In the genomic region with DNA sequence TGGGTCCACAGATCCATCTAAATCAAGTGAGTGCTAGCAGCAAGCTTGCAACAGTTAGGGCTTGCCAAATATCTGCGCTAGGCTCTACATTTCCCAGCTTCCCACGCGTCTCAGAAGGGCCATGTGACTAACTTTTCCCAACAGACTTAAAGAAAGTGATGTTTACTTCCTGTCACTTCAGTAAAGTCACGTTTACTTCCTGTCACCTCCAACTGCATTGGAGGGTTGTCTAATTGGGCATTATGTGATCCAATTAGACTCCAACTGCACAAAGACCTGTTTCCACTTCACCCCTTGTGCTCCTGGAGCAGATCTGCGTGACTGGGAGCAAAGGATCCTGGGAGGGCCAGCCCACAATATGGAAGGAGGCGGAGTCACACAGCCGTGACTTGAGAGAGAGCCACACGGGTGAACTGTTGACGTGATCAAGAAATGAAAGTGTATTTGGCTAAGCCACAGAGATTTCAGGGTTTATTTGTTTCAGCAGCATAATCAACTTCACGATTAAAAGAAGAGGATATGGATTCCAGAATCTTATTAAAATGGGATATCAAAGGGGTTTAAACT, we compare ENCODE assay signal across 17 cellular contexts.
A peak's percentile ranks its signal among the peaks of the same experiment; 100 is the strongest.
DNase-seq lines count a peak whose midpoint lies in the region; ATAC-seq and TF ChIP-seq lines count a peak whose summit lies in the region.
"Had no signal": no experiment of that assay in that cellular context is flagged by ENCODE, and none has a peak within 500 bp of the region (broad histone marks: within the 10 kb centered on the region; RNA-seq: fewer than 3 reads in every experiment).

No MANE protein-coding gene starts in this region.

- TF ChIP-seq CTCF in PC-3 (conservative IDR thresholded peaks at IDR 0.05; ENCODE audit: low read depth, low read length), result no peak
- no peak for TF ChIP-seq CTCF in osteoblast (IDR thresholded peaks at IDR 0.05; ENCODE audit: extremely low read depth, low read depth, low read length)
- TF ChIP-seq CTCF in heart left ventricle (IDR thresholded peaks at IDR 0.05), result no peak

- DNase-seq in H4 (ENCODE audit: low spot score), result peak; percentile 40
- DNase-seq in M059J (ENCODE audit: low read depth), result peak; percentile 16
- DNase-seq in PC-3, result no peak
- DNase-seq in osteoblast (ENCODE audit: insufficient read length, low spot score, missing footprints), result peak; percentile 23
- no peak for DNase-seq in stimulated activated CD4-positive, alpha-beta T cell treated with anti-CD3 and anti-CD28 coated beads, Interleukin-1b, Interleukin-23, amount 100 ng/mL, for 48 hours
- no peak for DNase-seq in left ventricle myocardium superior
- DNase-seq in NK-92 treated with Interleukin-12 subunit alpha and Interleukin-12 subunit beta, amount 100 ng/mL, for 24 hours (lab: John Stamatoyannopoulos, UW), result no peak
- no peak for DNase-seq in heart left ventricle
- DNase-seq: CD4-positive, CD25-positive, alpha-beta regulatory T cell; DMS79; GM23248; KG1; MG63; NCI-H1105 treated with DMSO at 0.1 percent for 48 hours; NCI-H1694 treated with DMSO at 0.1 percent for 48 hours; NCI-H748 treated with DMSO at 0.1 percent for 48 hours; SJCRH30 had no signal

- H3K4me3 ChIP-seq in PC-3 (ENCODE audit: low read length) (no peak overlapping the region), osteoblast (ENCODE audit: insufficient read depth, low read length) (no peak overlapping the region), heart left ventricle (no peak overlapping the region)
- H3K4me3 ChIP-seq: GM23248, MG63, SJCRH30 had no signal

- H3F3A ChIP-seq in PC-3 (ENCODE audit: low read length, unreplicated experiment), result no peaks in the 10 kb centered on the region

- TF ChIP-seq POLR2A in heart left ventricle (IDR thresholded peaks at IDR 0.05), result no peak

- H4K20me1 ChIP-seq in PC-3 (ENCODE audit: low read length), result no peaks in the 10 kb centered on the region
- H4K20me1 ChIP-seq in osteoblast (ENCODE audit: insufficient read depth, low read length), result no peaks in the 10 kb centered on the region

- 85 to 88% (median 87%) methylated on average over 10 of the region's 10 CpGs for WGBS in heart left ventricle, 4 donors

- POLR2A ChIA-PET in PC-3 (lab: Charles Lee; ENCODE audit: unreplicated experiment), result interaction anchor here (0.6 kb wide), 1 partner anchor 107 kb away, joined by 3 read pairs; no protein-coding TSS in a partner anchor

- no peaks in the 10 kb centered on the region for H3K27me3 ChIP-seq in PC-3 (ENCODE audit: low read length)
- H3K27me3 ChIP-seq in osteoblast (ENCODE audit: insufficient read depth, low read length), result no peaks in the 10 kb centered on the region
- H3K27me3 ChIP-seq in heart left ventricle, result no peaks in the 10 kb centered on the region
- H3K27me3 ChIP-seq: MG63, SJCRH30 had no signal

- H2AFZ ChIP-seq in PC-3 (ENCODE audit: low read length), result peak overlapping the region; percentile 28; the same call in 1 of the 2 replicates
- no peak overlapping the region for H2AFZ ChIP-seq in osteoblast (ENCODE audit: low read length)
- H2AFZ ChIP-seq: GM23248 had no signal

- no TSS peak for BruUV-seq in PC-3 (replicated peaks; lab: Mats Ljungman, UMichigan)

- no peaks in the 10 kb centered on the region for H3K36me3 ChIP-seq in PC-3 (ENCODE audit: low read depth, low read length)
- H3K36me3 ChIP-seq in osteoblast (ENCODE audit: insufficient read depth, low read length), result no peaks in the 10 kb centered on the region
- no peaks in the 10 kb centered on the region for H3K36me3 ChIP-seq in heart left ventricle
- H3K36me3 ChIP-seq: MG63 had no signal

- intact Hi-C loops in PC-3 (cut with micrococcal nuclease), result no loop called here
- intact Hi-C loops in left ventricle myocardium superior (cut with micrococcal nuclease), result no loop called here
- intact Hi-C loops in heart left ventricle (cut with DNase I), result no loop called here

- H3K9me3 ChIP-seq in PC-3 (ENCODE audit: low read length) (no peaks in the 10 kb centered on the region), osteoblast (ENCODE audit: low read depth, low read length) (no peaks in the 10 kb centered on the region), heart left ventricle (peaks cover 0 to under 1% (median 0%) of the 10 kb centered on the region in 12 donors)
- H3K9me3 ChIP-seq: MG63, SJCRH30 had no signal

- CTCF ChIA-PET in PC-3 (lab: Charles Lee), result no interaction called here

- H3K9ac ChIP-seq in PC-3 (ENCODE audit: low read length), result no peak overlapping the region
- H3K9ac ChIP-seq: GM23248 had no signal

- ATAC-seq in PC-3, result no peak
- no peak for ATAC-seq in left ventricle myocardium superior
- no peak for ATAC-seq in heart left ventricle

- H3K4me1 ChIP-seq in PC-3 (ENCODE audit: insufficient read depth, low read length) (no peaks in the 10 kb centered on the region), osteoblast (ENCODE audit: insufficient read depth, low read length) (no peaks in the 10 kb centered on the region), heart left ventricle (peaks cover 0 to 4% (median 0%) of the 10 kb centered on the region in 12 donors)

- H3K79me2 ChIP-seq in PC-3 (ENCODE audit: low read length), result no peaks in the 10 kb centered on the region
- H3K79me2 ChIP-seq in osteoblast (ENCODE audit: insufficient read depth, low read length), result no peaks in the 10 kb centered on the region

- H3K9me2 ChIP-seq in PC-3 (replicated peaks; ENCODE audit: low read length), result no peaks in the 10 kb centered on the region

- H3K4me2 ChIP-seq in PC-3 (ENCODE audit: low read length) (no peak overlapping the region), osteoblast (ENCODE audit: insufficient read depth, low read length) (no peak overlapping the region)

- no peak overlapping the region for H3K27ac ChIP-seq in PC-3 (ENCODE audit: low read length)
- H3K27ac ChIP-seq in osteoblast (ENCODE audit: low read depth, low read length), result no peak overlapping the region
- no peak overlapping the region for H3K27ac ChIP-seq in heart left ventricle
- H3K27ac ChIP-seq: GM23248, SJCRH30 had no signal

Comparison
In these comparisons a context has a peak if more than half of its experiments do, and no peak if none do; other contexts are left out.
1. DNase-seq: peak in H4 (single experiment), M059J (single experiment) and osteoblast (single experiment); none in PC-3 (single experiment), stimulated activated CD4-positive, alpha-beta T cell treated with anti-CD3 and anti-CD28 coated beads, Interleukin-1b, Interleukin-23, amount 100 ng/mL, for 48 hours (single experiment), left ventricle myocardium superior (single experiment), NK-92 treated with Interleukin-12 subunit alpha and Interleukin-12 subunit beta, amount 100 ng/mL, for 24 hours (single experiment) and heart left ventricle (0 of 5).